ENCODE assay signal across 1 cellular context in genomic region chr6:11214911-11215310, GRCh38.
TF ChIP-seq lines count a peak whose summit lies in the region.

No MANE protein-coding gene starts in this region.

TF ChIP-seq in GM23338, 12 proteins besides CTCF, POLR2A, EP300 and RAD21 (continued from another document):
- TF ChIP-seq, protein P1, sequence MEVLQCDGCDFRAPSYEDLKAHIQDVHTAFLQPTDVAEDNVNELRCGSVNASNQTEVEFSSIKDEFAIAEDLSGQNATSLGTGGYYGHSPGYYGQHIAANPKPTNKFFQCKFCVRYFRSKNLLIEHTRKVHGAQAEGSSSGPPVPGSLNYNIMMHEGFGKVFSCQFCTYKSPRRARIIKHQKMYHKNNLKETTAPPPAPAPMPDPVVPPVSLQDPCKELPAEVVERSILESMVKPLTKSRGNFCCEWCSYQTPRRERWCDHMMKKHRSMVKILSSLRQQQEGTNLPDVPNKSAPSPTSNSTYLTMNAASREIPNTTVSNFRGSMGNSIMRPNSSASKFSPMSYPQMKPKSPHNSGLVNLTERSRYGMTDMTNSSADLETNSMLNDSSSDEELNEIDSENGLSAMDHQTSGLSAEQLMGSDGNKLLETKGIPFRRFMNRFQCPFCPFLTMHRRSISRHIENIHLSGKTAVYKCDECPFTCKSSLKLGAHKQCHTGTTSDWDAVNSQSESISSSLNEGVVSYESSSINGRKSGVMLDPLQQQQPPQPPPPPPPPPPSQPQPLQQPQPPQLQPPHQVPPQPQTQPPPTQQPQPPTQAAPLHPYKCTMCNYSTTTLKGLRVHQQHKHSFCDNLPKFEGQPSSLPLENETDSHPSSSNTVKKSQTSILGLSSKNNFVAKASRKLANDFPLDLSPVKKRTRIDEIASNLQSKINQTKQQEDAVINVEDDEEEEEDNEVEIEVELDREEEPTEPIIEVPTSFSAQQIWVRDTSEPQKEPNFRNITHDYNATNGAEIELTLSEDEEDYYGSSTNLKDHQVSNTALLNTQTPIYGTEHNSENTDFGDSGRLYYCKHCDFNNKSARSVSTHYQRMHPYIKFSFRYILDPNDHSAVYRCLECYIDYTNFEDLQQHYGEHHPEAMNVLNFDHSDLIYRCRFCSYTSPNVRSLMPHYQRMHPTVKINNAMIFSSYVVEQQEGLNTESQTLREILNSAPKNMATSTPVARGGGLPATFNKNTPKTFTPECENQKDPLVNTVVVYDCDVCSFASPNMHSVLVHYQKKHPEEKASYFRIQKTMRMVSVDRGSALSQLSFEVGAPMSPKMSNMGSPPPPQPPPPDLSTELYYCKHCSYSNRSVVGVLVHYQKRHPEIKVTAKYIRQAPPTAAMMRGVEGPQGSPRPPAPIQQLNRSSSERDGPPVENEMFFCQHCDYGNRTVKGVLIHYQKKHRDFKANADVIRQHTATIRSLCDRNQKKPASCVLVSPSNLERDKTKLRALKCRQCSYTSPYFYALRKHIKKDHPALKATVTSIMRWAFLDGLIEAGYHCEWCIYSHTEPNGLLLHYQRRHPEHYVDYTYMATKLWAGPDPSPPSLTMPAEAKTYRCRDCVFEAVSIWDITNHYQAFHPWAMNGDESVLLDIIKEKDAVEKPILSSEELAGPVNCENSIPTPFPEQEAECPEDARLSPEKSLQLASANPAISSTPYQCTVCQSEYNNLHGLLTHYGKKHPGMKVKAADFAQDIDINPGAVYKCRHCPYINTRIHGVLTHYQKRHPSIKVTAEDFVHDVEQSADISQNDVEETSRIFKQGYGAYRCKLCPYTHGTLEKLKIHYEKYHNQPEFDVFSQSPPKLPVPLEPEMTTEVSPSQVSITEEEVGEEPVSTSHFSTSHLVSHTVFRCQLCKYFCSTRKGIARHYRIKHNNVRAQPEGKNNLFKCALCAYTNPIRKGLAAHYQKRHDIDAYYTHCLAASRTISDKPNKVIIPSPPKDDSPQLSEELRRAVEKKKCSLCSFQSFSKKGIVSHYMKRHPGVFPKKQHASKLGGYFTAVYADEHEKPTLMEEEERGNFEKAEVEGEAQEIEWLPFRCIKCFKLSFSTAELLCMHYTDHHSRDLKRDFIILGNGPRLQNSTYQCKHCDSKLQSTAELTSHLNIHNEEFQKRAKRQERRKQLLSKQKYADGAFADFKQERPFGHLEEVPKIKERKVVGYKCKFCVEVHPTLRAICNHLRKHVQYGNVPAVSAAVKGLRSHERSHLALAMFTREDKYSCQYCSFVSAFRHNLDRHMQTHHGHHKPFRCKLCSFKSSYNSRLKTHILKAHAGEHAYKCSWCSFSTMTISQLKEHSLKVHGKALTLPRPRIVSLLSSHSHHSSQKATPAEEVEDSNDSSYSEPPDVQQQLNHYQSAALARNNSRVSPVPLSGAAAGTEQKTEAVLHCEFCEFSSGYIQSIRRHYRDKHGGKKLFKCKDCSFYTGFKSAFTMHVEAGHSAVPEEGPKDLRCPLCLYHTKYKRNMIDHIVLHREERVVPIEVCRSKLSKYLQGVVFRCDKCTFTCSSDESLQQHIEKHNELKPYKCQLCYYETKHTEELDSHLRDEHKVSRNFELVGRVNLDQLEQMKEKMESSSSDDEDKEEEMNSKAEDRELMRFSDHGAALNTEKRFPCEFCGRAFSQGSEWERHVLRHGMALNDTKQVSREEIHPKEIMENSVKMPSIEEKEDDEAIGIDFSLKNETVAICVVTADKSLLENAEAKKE (CRISPR knock-in tag; IDR thresholded peaks at IDR 0.05): no peak
- TF ChIP-seq REST (IDR thresholded peaks at IDR 0.05; ENCODE audit: unreplicated experiment): no peak
- no peak for TF ChIP-seq ZNF114 (CRISPR knock-in tag; IDR thresholded peaks at IDR 0.05)
- no peak for TF ChIP-seq EZH2phosphoT487 (IDR thresholded peaks at IDR 0.05; ENCODE audit: unreplicated experiment)
- no peak for TF ChIP-seq POLR2AphosphoS5 (IDR thresholded peaks at IDR 0.05; ENCODE audit: low read depth)
- TF ChIP-seq EZH2 (IDR thresholded peaks at IDR 0.05; ENCODE audit: low read depth, unreplicated experiment): no peak
- no peak for TF ChIP-seq CREB1 (CRISPR knock-in tag; IDR thresholded peaks at IDR 0.05; ENCODE audit: low read depth)
- TF ChIP-seq NANOG (IDR thresholded peaks at IDR 0.05; ENCODE audit: borderline replicate concordance): no peak
TF ChIP-seq in GM23338: peak in this region for 0.
